ENCODE assay signal across 20 cellular contexts in the genomic region with DNA sequence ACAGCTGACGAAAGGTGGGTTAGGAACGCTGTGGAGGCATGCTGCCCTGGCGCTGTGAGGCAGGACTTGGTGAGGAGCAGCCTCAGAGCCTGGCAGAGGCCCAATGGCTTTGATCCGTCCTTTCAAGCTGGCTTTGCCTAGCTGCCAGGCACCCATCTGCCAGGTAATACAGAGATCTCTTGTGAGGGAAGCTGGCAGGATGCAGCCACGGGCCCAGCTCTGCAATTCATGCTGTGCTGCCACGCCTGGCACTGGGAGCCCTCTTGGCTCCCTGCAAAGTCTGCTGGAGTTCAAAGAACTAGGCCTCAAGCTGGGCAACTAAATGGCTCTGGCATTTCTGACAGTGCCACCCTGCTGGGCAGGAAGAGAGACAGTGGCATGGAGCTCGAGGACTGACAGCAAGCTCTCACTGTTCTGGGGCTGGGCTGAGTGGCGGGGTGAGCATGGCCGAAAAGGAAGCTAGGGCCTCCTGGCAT. TPM values are rescaled to one million over a fixed set of nuclear protein-coding genes. Genes with fewer than 3 reads are reported as not detected.
DNase-seq lines count a peak whose midpoint lies in the region; ATAC-seq and TF ChIP-seq lines count a peak whose summit lies in the region.
"Had no signal": no experiment of that assay in that cellular context is flagged by ENCODE, and none has a peak within 500 bp of the region (broad histone marks: within the 10 kb centered on the region; RNA-seq: fewer than 3 reads in every experiment).

No MANE protein-coding gene starts in this region.

- H3K36me3 ChIP-seq in Loucy (ENCODE audit: insufficient read depth, low read length) (no peaks in the 10 kb centered on the region), GM23248 (ENCODE audit: low read depth) (no peaks in the 10 kb centered on the region)
- H3K36me3 ChIP-seq: esophagus squamous epithelium had no signal

- ATAC-seq in GM19397 (IDR thresholded peaks at IDR 0.05; ENCODE audit: unreplicated experiment) = no peak
- no peak for ATAC-seq in GM19452 (IDR thresholded peaks at IDR 0.05; ENCODE audit: unreplicated experiment)
- ATAC-seq: GM12878; stimulated activated naive CD8-positive, alpha-beta T cell treated with anti-CD3 and anti-CD28 coated beads, Interleukin-15, amount 100 ng/mL, for 72 hours had no signal

- no peaks in the 10 kb centered on the region for H3F3A ChIP-seq in Loucy (ENCODE audit: low read depth)
- H3F3A ChIP-seq in GM23248 (ENCODE audit: insufficient read depth) = no peaks in the 10 kb centered on the region

- TF ChIP-seq CTCF in Loucy (conservative IDR thresholded peaks at IDR 0.05; ENCODE audit: low read length) = no peak

- H3K9me3 ChIP-seq in Loucy (ENCODE audit: insufficient read depth, low read depth, low read length) = peaks cover 7% of the 10 kb centered on the region; the same call in 1 of the 2 replicates
- no peaks in the 10 kb centered on the region for H3K9me3 ChIP-seq in GM23248 (ENCODE audit: low read depth)
- H3K9me3 ChIP-seq: esophagus squamous epithelium had no signal

- DNase-seq in D341Med (ENCODE audit: low spot score) (peak; percentile 57), amygdala (lab: John Stamatoyannopoulos, UW) (peak in 33 of 56 donors; percentile 8 to 69 (median 29)), midbrain (lab: John Stamatoyannopoulos, UW) (peak; percentile 36), SHP77 (lab: John Stamatoyannopoulos, UW) (no peak), GM23248 (no peak)
- DNase-seq: effector CD4-positive, alpha-beta T cell; esophagus squamous epithelium; GF-D8; glutamatergic neuron; NCI-H774; stimulated activated CD4-positive, alpha-beta T cell treated with anti-CD3 and anti-CD28 coated beads, Interleukin-2, amount 100 ng/mL, for 24 hours; stimulated activated naive CD8-positive, alpha-beta T cell treated with anti-CD3 and anti-CD28 coated beads, Interleukin-15, amount 100 ng/mL, for 72 hours; T-helper 9 cell had no signal

- no peaks in the 10 kb centered on the region for H3K79me2 ChIP-seq in Loucy (ENCODE audit: insufficient read depth, low read length)
- H3K79me2 ChIP-seq in GM23248 (ENCODE audit: insufficient read depth) = no peaks in the 10 kb centered on the region

- H3K4me2 ChIP-seq in Loucy (ENCODE audit: low read depth, low read length, poor library complexity, severe bottlenecking) (peak overlapping the region; percentile 62), GM23248 (ENCODE audit: unreplicated experiment) (no peak overlapping the region)

- H3K4me3 ChIP-seq in Loucy (ENCODE audit: low read length, poor library complexity, severe bottlenecking) = peak overlapping the region; percentile 39
- no peak overlapping the region for H3K4me3 ChIP-seq in GM23248
- H3K4me3 ChIP-seq: esophagus squamous epithelium, GM12878 had no signal

- H3K9ac ChIP-seq in Loucy (ENCODE audit: low read depth, low read length, poor library complexity, severe bottlenecking) = peak overlapping the region; percentile 64
- H3K9ac ChIP-seq in GM23248 = no peak overlapping the region

- H3K27ac ChIP-seq in GM23248 = no peak overlapping the region
- H3K27ac ChIP-seq: esophagus squamous epithelium had no signal

- H3K27me3 ChIP-seq in Loucy (ENCODE audit: insufficient read depth, low read length, poor library complexity, severe bottlenecking) = no peaks in the 10 kb centered on the region
- H3K27me3 ChIP-seq in GM23248 (replicated peaks; ENCODE audit: insufficient read depth) = peaks cover 66% of the 10 kb centered on the region

- H3K9me2 ChIP-seq in Loucy (replicated peaks; ENCODE audit: low read depth, low read length) = no peaks in the 10 kb centered on the region
- H3K9me2 ChIP-seq in GM23248 (ENCODE audit: insufficient read depth) = no peaks in the 10 kb centered on the region

- in situ Hi-C loops in GM23248 (cut with MboI) = no loop called here

- WGBS in GM23248 (ENCODE audit: low coverage in 1 of 2, low lambda C conversion rate in 2 of 2, missing lambda C conversion rate in 2 of 2), 2 experiments = 38 to 40% methylated on average over 9 of the region's 9 CpGs

- H2AFZ ChIP-seq in Loucy (ENCODE audit: low read length) = peak overlapping the region; percentile 70
- H2AFZ ChIP-seq in GM23248 = no peak overlapping the region

- peaks cover 54% of the 10 kb centered on the region for H3K4me1 ChIP-seq in Loucy (ENCODE audit: insufficient read depth, low read length, poor library complexity, severe bottlenecking)
- H3K4me1 ChIP-seq in GM23248 (ENCODE audit: insufficient read depth) = no peaks in the 10 kb centered on the region

- H4K20me1 ChIP-seq in Loucy (ENCODE audit: insufficient read depth, low read length, poor library complexity, severe bottlenecking) (no peaks in the 10 kb centered on the region), GM23248 (ENCODE audit: insufficient read depth) (no peaks in the 10 kb centered on the region)

RNA-seq across cellular contexts. Expression of a gene that starts 18.7 kb away (rescaled TPM):
- not detected in 2 replicates for total RNA-seq in GM23248 (2014; rRNA removed; shearing (Covaris generic))
- polyA plus RNA-seq in GM23248 (2016; fragmentation: Nextera tagmentation; extraction: Ambion mirVana) = 0.03 TPM in 1 of 2 replicates, not detected in the other
- total RNA-seq: bronchial epithelial cell, GM12878, HT1080, LHCN-M2 had no signal
- polyA plus RNA-seq: GM12878 had no signal

Comparison
In these comparisons a context has a peak if more than half of its experiments do, and no peak if none do; other contexts are left out.
1. DNase-seq: peak in D341Med (single experiment), amygdala (33 of 56) and midbrain (single experiment); none in SHP77 (0 of 2) and GM23248 (single experiment).